In genomic region chr5:107464403-107464802, GRCh38 we compare ENCODE assay signal across 16 cellular contexts.
DNase-seq lines count a peak whose midpoint lies in the region; ATAC-seq, FAIRE-seq and TF ChIP-seq lines count a peak whose summit lies in the region.
"Had no signal": no experiment of that assay in that cellular context is flagged by ENCODE, and none has a peak within 500 bp of the region (broad histone marks: within the 10 kb centered on the region; RNA-seq: fewer than 3 reads in every experiment).

No MANE protein-coding gene starts in this region.

- SMC1A ChIA-PET in GM12878 (lab: Charles Lee; ENCODE audit: uncharacterized antibody, unreplicated experiment), result interaction anchor here (0.6 to 4.3 kb wide), 21 partner anchors 8 to 262 kb away, joined by 3 to 30 read pairs (median 3); no protein-coding TSS in a partner anchor

- peaks cover 11% of the 10 kb centered on the region for H3K27me3 Mint-ChIP-seq in activated CD4-positive, alpha-beta T cell treated with anti-CD3 and anti-CD28 coated beads, Interleukin-2, amount 10 ng/mL, durations not matched to agents 24 days and 14 days
- no peaks in the 10 kb centered on the region for H3K27me3 Mint-ChIP-seq in progenitor cell of endocrine pancreas

- H3K4me2 ChIP-seq in GM12878 (ENCODE audit: control insufficient read depth, insufficient read depth), result no peak overlapping the region; the same call in 1 of the 2 replicates

- TF ChIP-seq POLR2A in GM12878 (IDR thresholded peaks at IDR 0.05; ENCODE audit: low read depth, low read length), result no peak

- no peaks in the 10 kb centered on the region for H4K20me1 ChIP-seq in GM12878 (ENCODE audit: control insufficient read depth, insufficient read depth)

- peak overlapping the region; percentile 71 for H3K27ac Mint-ChIP-seq in activated CD4-positive, alpha-beta T cell treated with anti-CD3 and anti-CD28 coated beads, Interleukin-2, amount 10 ng/mL, durations not matched to agents 24 days and 14 days
- peak overlapping the region; percentile 12 for H3K27ac Mint-ChIP-seq in progenitor cell of endocrine pancreas
- H3K27ac Mint-ChIP-seq: activated naive CD4-positive, alpha-beta T cell treated with anti-CD3 and anti-CD28 coated beads, Interleukin-2, amount 10 ng/mL, durations not matched to agents 7 days and 5 days; HFFc6 had no signal

- ATAC-seq in HG02588 (IDR thresholded peaks at IDR 0.05; ENCODE audit: unreplicated experiment), result peak; percentile 60
- ATAC-seq in GM12878, result peak; percentile 66
- ATAC-seq in Right ventricle myocardium inferior, result no peak
- ATAC-seq: heart left ventricle, left lung had no signal

- TF ChIP-seq CTCF in GM12878 (IDR thresholded peaks at IDR 0.05 in 2 of 3, conservative IDR thresholded peaks at IDR 0.05 in 1 of 3; ENCODE audit: control insufficient read depth in 2 of 3, extremely low read depth in 1 of 3, insufficient read depth in 1 of 3, low read depth in 3 of 3, low read length in 3 of 3) (no peak), progenitor cell of endocrine pancreas (IDR thresholded peaks at IDR 0.05; ENCODE audit: unreplicated experiment) (no peak)

- H3K36me3 Mint-ChIP-seq in activated CD4-positive, alpha-beta T cell treated with anti-CD3 and anti-CD28 coated beads, Interleukin-2, amount 10 ng/mL, durations not matched to agents 24 days and 14 days (ENCODE audit: low read depth), result no peaks in the 10 kb centered on the region
- no peaks in the 10 kb centered on the region for H3K36me3 Mint-ChIP-seq in progenitor cell of endocrine pancreas (ENCODE audit: insufficient read depth)
- H3K36me3 Mint-ChIP-seq: activated naive CD4-positive, alpha-beta T cell treated with anti-CD3 and anti-CD28 coated beads, Interleukin-2, amount 10 ng/mL, durations not matched to agents 7 days and 5 days had no signal

- H3K9ac ChIP-seq in GM12878 (ENCODE audit: control insufficient read depth, insufficient read depth, low read length), result no peak overlapping the region

- FAIRE-seq in GM12878 (lab: Jason Lieb, UNC), result peak; percentile 44
- FAIRE-seq: D721Med, small intestine had no signal

- in situ Hi-C loops in GM12878 (cut with MboI), result no loop called here

- no peak overlapping the region for H3K4me3 Mint-ChIP-seq in activated CD4-positive, alpha-beta T cell treated with anti-CD3 and anti-CD28 coated beads, Interleukin-2, amount 10 ng/mL, durations not matched to agents 24 days and 14 days
- no peak overlapping the region for H3K4me3 Mint-ChIP-seq in progenitor cell of endocrine pancreas (ENCODE audit: low read depth)
- H3K4me3 Mint-ChIP-seq: activated naive CD4-positive, alpha-beta T cell treated with anti-CD3 and anti-CD28 coated beads, Interleukin-2, amount 10 ng/mL, durations not matched to agents 7 days and 5 days; HFFc6 had no signal

- TF ChIP-seq EP300 in GM12878 (IDR thresholded peaks at IDR 0.05; ENCODE audit: borderline replicate concordance in 1 of 2, control insufficient read depth in 1 of 2, low read depth in 2 of 2, low read length in 2 of 2), result no peak

- peaks cover 3% of the 10 kb centered on the region; the same call in 1 of the 2 replicates for H3K4me1 ChIP-seq in GM12878 (ENCODE audit: control insufficient read depth, insufficient read depth, low read length)

- BruUV-seq in GM12878 (replicated peaks; lab: Mats Ljungman, UMichigan), result no TSS peak

- H3K79me2 ChIP-seq in GM12878 (ENCODE audit: control insufficient read depth, insufficient read depth, low read length), result peaks cover 3% of the 10 kb centered on the region

- RAD21 ChIA-PET in GM12878 (lab: Charles Lee; ENCODE audit: unreplicated experiment), result interaction anchor here (1.0 to 2.6 kb wide), 8 partner anchors 8 to 201 kb away, joined by 3 to 10 read pairs (median 4); no protein-coding TSS in a partner anchor

- no peaks in the 10 kb centered on the region for H3K36me3 ChIP-seq in GM12878 (ENCODE audit: control insufficient read depth in 2 of 2, insufficient read depth in 2 of 2, low read length in 1 of 2)
- H3K36me3 ChIP-seq: heart left ventricle, left lung, tibial artery had no signal

- 25% methylated on average over 3 of the region's 3 CpGs for WGBS in GM12878 (ENCODE audit: insufficient coverage, insufficient replicate concordance, low lambda C conversion rate, missing lambda C conversion rate)

- CTCF ChIA-PET in GM12878 (lab: Yijun Ruan, JAX), result interaction anchor here (0.6 to 2.0 kb wide), 11 partner anchors 8 to 989 kb away, joined by 3 to 12 read pairs (median 4); no protein-coding TSS in a partner anchor

- H3K9me3 Mint-ChIP-seq in activated CD4-positive, alpha-beta T cell treated with anti-CD3 and anti-CD28 coated beads, Interleukin-2, amount 10 ng/mL, durations not matched to agents 24 days and 14 days, result no peaks in the 10 kb centered on the region
- H3K9me3 Mint-ChIP-seq in progenitor cell of endocrine pancreas (ENCODE audit: low read depth), result peaks cover 1% of the 10 kb centered on the region
- H3K9me3 Mint-ChIP-seq: activated naive CD4-positive, alpha-beta T cell treated with anti-CD3 and anti-CD28 coated beads, Interleukin-2, amount 10 ng/mL, durations not matched to agents 7 days and 5 days had no signal

- no peak overlapping the region for H2AFZ ChIP-seq in GM12878 (ENCODE audit: control insufficient read depth, low read depth, low read length)

- H3K4me3 ChIP-seq in GM12878, result no peak overlapping the region
- H3K4me3 ChIP-seq: heart left ventricle, left lung, tibial artery had no signal

- no peak for TF ChIP-seq RAD21 in GM12878 (IDR thresholded peaks at IDR 0.05; ENCODE audit: insufficient read depth, low read depth, low read length)

- no peaks in the 10 kb centered on the region; the same call in 2 of the 3 replicates for H3K9me3 ChIP-seq in GM12878 (replicated peaks; ENCODE audit: control insufficient read depth, insufficient read depth, low read length)
- H3K9me3 ChIP-seq: heart left ventricle, left lung, tibial artery had no signal

- no peaks in the 10 kb centered on the region for H3K27me3 ChIP-seq in GM12878 (replicated peaks in 1 of 2; ENCODE audit: control insufficient read depth in 2 of 2, insufficient read depth in 2 of 2, low read length in 1 of 2)
- H3K27me3 ChIP-seq: heart left ventricle, left lung, tibial artery had no signal

- H3K4me1 Mint-ChIP-seq in activated CD4-positive, alpha-beta T cell treated with anti-CD3 and anti-CD28 coated beads, Interleukin-2, amount 10 ng/mL, durations not matched to agents 24 days and 14 days, result peaks cover 6% of the 10 kb centered on the region
- H3K4me1 Mint-ChIP-seq in progenitor cell of endocrine pancreas (ENCODE audit: low read depth), result peaks cover 40% of the 10 kb centered on the region

- no peak overlapping the region for H3K27ac ChIP-seq in GM12878 (ENCODE audit: control insufficient read depth, insufficient read depth)
- H3K27ac ChIP-seq: left lung, tibial artery had no signal

- intact Hi-C loops in activated CD4-positive, alpha-beta T cell treated with anti-CD3 and anti-CD28 coated beads, Interleukin-2, amount 10 ng/mL, durations not matched to agents 24 days and 14 days (cut with micrococcal nuclease), result loop anchor here (2.0 kb wide), 1 partner anchor 22 kb away; no protein-coding TSS in a partner anchor
- intact Hi-C loops in GM12878 (cut with micrococcal nuclease; ENCODE audit: unreplicated experiment), result no loop called here
- intact Hi-C loops in Right ventricle myocardium inferior (cut with DNase I), result no loop called here

- POLR2A ChIA-PET in GM12878 (lab: Charles Lee), result interaction anchor here (1.0 to 3.0 kb wide), 5 partner anchors 9 to 297 kb away, joined by 3 to 19 read pairs (median 6); no protein-coding TSS in a partner anchor

- DNase-seq in activated CD4-positive, alpha-beta T cell treated with anti-CD3 and anti-CD28 coated beads, Interleukin-2, amount 10 ng/mL, durations not matched to agents 24 days and 14 days, result no peak
- DNase-seq in activated CD4-positive, alpha-beta T cell treated with anti-CD3 and anti-CD28 coated beads for 1 hour, result no peak
- DNase-seq in GM12878 (ENCODE audit: low read depth, low spot score) (no peak), progenitor cell of endocrine pancreas (ENCODE audit: low spot score, unreplicated experiment) (no peak), Right ventricle myocardium inferior (ENCODE audit: missing footprints) (no peak), HK-2 (ENCODE audit: unreplicated experiment) (no peak), LoVo (ENCODE audit: low spot score) (no peak)
- DNase-seq: activated naive CD4-positive, alpha-beta T cell treated with anti-CD3 and anti-CD28 coated beads, Interleukin-2, amount 10 ng/mL, durations not matched to agents 7 days and 5 days; heart left ventricle; HFFc6; left lung; NCI-H526; small intestine; tibial artery had no signal

TF ChIP-seq in GM12878, 131 proteins besides CTCF, POLR2A, EP300 and RAD21 (continues in another document):
- TF ChIP-seq ATF2 (IDR thresholded peaks at IDR 0.05; ENCODE audit: low read length), result no peak
- TF ChIP-seq SPI1 (IDR thresholded peaks at IDR 0.05; ENCODE audit: borderline replicate concordance, insufficient read depth, low read depth, low read length), result peak; percentile 56
- TF ChIP-seq SIN3A (IDR thresholded peaks at IDR 0.05; ENCODE audit: low read depth, low read length), result no peak
- TF ChIP-seq TAF1 (IDR thresholded peaks at IDR 0.05; ENCODE audit: borderline replicate concordance, low read depth, low read length), result 0 out of 2 replicates have a peak, but pooled peaks have one; percentile 20
- TF ChIP-seq E2F4 (IDR thresholded peaks at IDR 0.05; ENCODE audit: low read depth, low read length), result no peak
